In genomic region chr20:752263-752662, GRCh38 we compare ENCODE assay signal across 28 cellular contexts. TPM values are rescaled to one million over a fixed set of nuclear protein-coding genes. Genes with fewer than 3 reads are reported as not detected.
"Had no signal": no experiment of that assay in that cellular context is flagged by ENCODE, and none has a peak within 500 bp of the region (broad histone marks: within the 10 kb centered on the region; RNA-seq: fewer than 3 reads in every experiment).

No MANE protein-coding gene starts in this region.

- H3K36me3 Mint-ChIP-seq: mesothelial cell of epicardium; stimulated activated effector memory CD8-positive, alpha-beta T cell treated with anti-CD3 and anti-CD28 coated beads, Interleukin-12 subunit alpha, Interleukin-12 subunit beta, amount 100 ng/mL, for 72 hours had no signal

- H3K4me3 Mint-ChIP-seq: mesothelial cell of epicardium; naive B cell; nephron; neural crest cell; stimulated activated effector memory CD8-positive, alpha-beta T cell treated with anti-CD3 and anti-CD28 coated beads, Interleukin-12 subunit alpha, Interleukin-12 subunit beta, amount 100 ng/mL, for 72 hours; stimulated activated naive CD8-positive, alpha-beta T cell treated with anti-CD3 and anti-CD28 coated beads, Interleukin-15, Interleukin-2, amounts not matched to agents 100 ng/mL and 50 ng/mL, for 24 hours had no signal

- H3K27ac ChIP-seq: pancreas, prostate gland, right lobe of liver, transverse colon, upper lobe of left lung, vagina had no signal

- H3K27me3 ChIP-seq: pancreas, right lobe of liver, transverse colon, upper lobe of left lung, vagina had no signal

- H3K4me1 Mint-ChIP-seq: mesothelial cell of epicardium; naive B cell; neural crest cell; stimulated activated effector memory CD8-positive, alpha-beta T cell treated with anti-CD3 and anti-CD28 coated beads, Interleukin-12 subunit alpha, Interleukin-12 subunit beta, amount 100 ng/mL, for 72 hours had no signal

- H3K4me3 ChIP-seq: lung, pancreas, prostate gland, right lobe of liver, smooth muscle cell, transverse colon, upper lobe of left lung, vagina had no signal

- H3K4me1 ChIP-seq: pancreas, prostate gland, right lobe of liver, transverse colon, upper lobe of left lung, vagina had no signal

- H3K9me3 ChIP-seq: pancreas, prostate gland, right lobe of liver, transverse colon, upper lobe of left lung, vagina had no signal

- H3K36me3 ChIP-seq: pancreas, prostate gland, right lobe of liver, transverse colon, upper lobe of left lung, vagina had no signal

- ATAC-seq: left cardiac atrium; left lobe of liver; pancreas; right lobe of liver; stimulated activated effector memory CD8-positive, alpha-beta T cell treated with anti-CD3 and anti-CD28 coated beads, Interleukin-12 subunit alpha, Interleukin-12 subunit beta, amount 100 ng/mL, for 72 hours had no signal

- H3K4me2 ChIP-seq: smooth muscle cell had no signal

- DNase-seq: hippocampal formation; kidney glomerular epithelial cell; left cardiac atrium; mesendoderm; naive B cell; nucleus accumbens; pancreas; retina; right lobe of liver; stimulated activated CD4-positive, alpha-beta T cell treated with anti-CD3 and anti-CD28 coated beads, Interleukin-12 subunit alpha, Interleukin-12 subunit beta, amount 100 ng/mL, for 4 hours; stimulated activated CD4-positive, alpha-beta T cell treated with anti-CD3 and anti-CD28 coated beads, Interleukin-15, amount 100 ng/mL, for 24 hours; stimulated activated CD4-positive, alpha-beta T cell treated with anti-CD3 and anti-CD28 coated beads, Interleukin-4, amount 100 ng/mL, for 24 hours; stimulated activated naive CD4-positive, alpha-beta T cell; transverse colon; upper lobe of left lung had no signal

- H3K27ac Mint-ChIP-seq: mesothelial cell of epicardium; naive B cell; stimulated activated effector memory CD8-positive, alpha-beta T cell treated with anti-CD3 and anti-CD28 coated beads, Interleukin-12 subunit alpha, Interleukin-12 subunit beta, amount 100 ng/mL, for 72 hours; stimulated activated naive CD8-positive, alpha-beta T cell treated with anti-CD3 and anti-CD28 coated beads, Interleukin-15, Interleukin-2, amounts not matched to agents 100 ng/mL and 50 ng/mL, for 24 hours had no signal

RNA-seq across cellular contexts. Expression of gene SLC52A3, which starts 16.0 kb away (rescaled TPM):
- total RNA-seq: mononuclear cell, neural crest cell, osteoblast, skeletal muscle tissue had no signal
